10 cellular contexts compared by ENCODE assay signal in genomic region chr1:93753766-93754763, GRCh38.
DNase-seq lines count a peak whose midpoint lies in the region; ATAC-seq and TF ChIP-seq lines count a peak whose summit lies in the region.
"Had no signal": no experiment of that assay in that cellular context is flagged by ENCODE, and none has a peak within 500 bp of the region (broad histone marks: within the 10 kb centered on the region; RNA-seq: fewer than 3 reads in every experiment).

No MANE protein-coding gene starts in this region.

- ATAC-seq in HG03045 (IDR thresholded peaks at IDR 0.05; ENCODE audit: unreplicated experiment): no peak
- ATAC-seq in GM21381 (IDR thresholded peaks at IDR 0.05; ENCODE audit: unreplicated experiment): no peak
- ATAC-seq in GM18498 (IDR thresholded peaks at IDR 0.05; ENCODE audit: unreplicated experiment): no peak
- no peak for ATAC-seq in HG02973 (IDR thresholded peaks at IDR 0.05; ENCODE audit: unreplicated experiment)
- ATAC-seq: T-helper 17 cell had no signal

- H3K27me3 Mint-ChIP-seq in endothelial cell (ENCODE audit: unreplicated experiment) (no peaks in the 10 kb centered on the region), nephron (ENCODE audit: low read depth) (peaks cover 12% of the 10 kb centered on the region)

- peak; percentile 78 for DNase-seq in GM03348 (ENCODE audit: low spot score)
- DNase-seq in RPMI7951 (ENCODE audit: low read depth): peak; percentile 90
- no peak for DNase-seq in endothelial cell (ENCODE audit: low spot score)
- DNase-seq: Kasumi-1, T-helper 17 cell had no signal

- H3K36me3 Mint-ChIP-seq in endothelial cell (ENCODE audit: low read depth, unreplicated experiment) (no peaks in the 10 kb centered on the region), nephron (ENCODE audit: low read depth) (no peaks in the 10 kb centered on the region)

- H3K4me1 Mint-ChIP-seq in endothelial cell (ENCODE audit: unreplicated experiment): peaks cover 33% of the 10 kb centered on the region
- peaks cover 25% of the 10 kb centered on the region for H3K4me1 Mint-ChIP-seq in nephron

- TF ChIP-seq CTCF in endothelial cell (IDR thresholded peaks at IDR 0.05; ENCODE audit: unreplicated experiment) (no peak), nephron (IDR thresholded peaks at IDR 0.05; ENCODE audit: unreplicated experiment in 3 of 3) (no peak)

- H3K27ac Mint-ChIP-seq in endothelial cell (ENCODE audit: unreplicated experiment) (peak overlapping the region; percentile 59), nephron (peak overlapping the region; percentile 9 to 66 (median 40))
- H3K27ac Mint-ChIP-seq: T-helper 17 cell had no signal

- H3K4me3 Mint-ChIP-seq in endothelial cell (ENCODE audit: unreplicated experiment) (no peak overlapping the region), nephron (no peak overlapping the region)
- H3K4me3 Mint-ChIP-seq: T-helper 17 cell had no signal

- H3K9me3 Mint-ChIP-seq in endothelial cell (ENCODE audit: unreplicated experiment): no peaks in the 10 kb centered on the region
- no peaks in the 10 kb centered on the region for H3K9me3 Mint-ChIP-seq in nephron
